ENCODE assay signal across 26 cellular contexts in the genomic region with DNA sequence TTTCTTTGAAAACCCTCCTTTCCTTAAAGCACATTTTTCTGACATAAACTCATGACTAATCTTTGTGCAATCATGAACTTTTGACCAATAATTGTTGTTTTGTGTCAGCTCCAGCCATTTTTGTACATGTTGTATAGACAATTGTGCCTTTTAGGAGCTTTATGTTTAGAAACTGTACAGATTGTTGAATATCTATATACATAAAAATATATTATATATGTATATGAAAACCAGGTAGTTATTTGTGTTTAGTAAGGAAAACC.
"Had no signal": no experiment of that assay in that cellular context is flagged by ENCODE, and none has a peak within 500 bp of the region (broad histone marks: within the 10 kb centered on the region; RNA-seq: fewer than 3 reads in every experiment).

No MANE protein-coding gene starts in this region.

- H3K27me3 Mint-ChIP-seq: activated B cell treated with CpG ODN at 0.5 μM for 24 hours; activated CD4-positive, alpha-beta T cell treated with anti-CD3 and anti-CD28 coated beads for 36 hours; activated naive CD8-positive, alpha-beta T cell; dendritic cell treated with granulocyte-macrophage colony-stimulating factor and Interleukin-4, amounts not matched to agents 40 ng/mL and 50 ng/mL, for 4 days; naive B cell; stimulated activated naive CD8-positive, alpha-beta T cell treated with anti-CD3 and anti-CD28 coated beads, Interleukin-15, Interleukin-2, amounts not matched to agents 100 ng/mL and 50 ng/mL, for 24 hours; T-helper 17 cell had no signal

- H3K4me3 ChIP-seq: heart right ventricle, lower lobe of right lung, thyroid gland, upper lobe of right lung had no signal

- H3K9me3 Mint-ChIP-seq: activated B cell treated with CpG ODN at 0.5 μM for 24 hours; activated T-cell treated with anti-CD3 and anti-CD28 coated beads, Interleukin-2, amount 50 U/mL, for 4 hours; activated T-helper 2 cell treated with anti-CD3 and anti-CD28 coated beads, Interferon-gamma antibody, Interleukin-2, Interleukin-4, amounts not matched to agents 10 μg/mL and 5 μg/mL and 100 μg/mL, durations not matched to agents 14 hours and 24 hours and 36 hours; dendritic cell treated with granulocyte-macrophage colony-stimulating factor and Interleukin-4, amounts not matched to agents 40 ng/mL and 50 ng/mL, for 4 days; naive B cell; stimulated activated naive CD8-positive, alpha-beta T cell treated with anti-CD3 and anti-CD28 coated beads, Interleukin-15, Interleukin-2, amounts not matched to agents 100 ng/mL and 50 ng/mL, for 24 hours had no signal

- ATAC-seq: activated CD4-positive, alpha-beta T cell treated with anti-CD3 and anti-CD28 coated beads for 36 hours; activated T-cell treated with anti-CD3 and anti-CD28 coated beads, Interleukin-2, amount 50 U/mL, for 4 hours; heart right ventricle; left lobe of liver; lower lobe of right lung; right cardiac atrium; T-helper 17 cell; upper lobe of right lung had no signal

- H3K27ac Mint-ChIP-seq: activated B cell treated with CpG ODN at 0.5 μM for 24 hours; activated CD4-positive, alpha-beta T cell treated with anti-CD3 and anti-CD28 coated beads for 36 hours; activated naive CD8-positive, alpha-beta T cell; activated T-helper 2 cell treated with anti-CD3 and anti-CD28 coated beads, Interferon-gamma antibody, Interleukin-2, Interleukin-4, amounts not matched to agents 10 μg/mL and 5 μg/mL and 100 μg/mL, durations not matched to agents 14 hours and 24 hours and 36 hours; dendritic cell treated with granulocyte-macrophage colony-stimulating factor and Interleukin-4, amounts not matched to agents 40 ng/mL and 50 ng/mL, for 4 days; stimulated activated naive CD8-positive, alpha-beta T cell treated with anti-CD3 and anti-CD28 coated beads, Interleukin-15, Interleukin-2, amounts not matched to agents 100 ng/mL and 50 ng/mL, for 24 hours; T-helper 17 cell had no signal

- H3K4me3 Mint-ChIP-seq: activated B cell treated with CpG ODN at 0.5 μM for 24 hours; activated CD4-positive, alpha-beta T cell treated with anti-CD3 and anti-CD28 coated beads for 36 hours; activated naive CD8-positive, alpha-beta T cell; activated T-cell treated with anti-CD3 and anti-CD28 coated beads, Interleukin-2, amount 50 U/mL, for 4 hours; dendritic cell treated with granulocyte-macrophage colony-stimulating factor and Interleukin-4, amounts not matched to agents 40 ng/mL and 50 ng/mL, for 4 days; naive B cell; stimulated activated naive CD8-positive, alpha-beta T cell treated with anti-CD3 and anti-CD28 coated beads, Interleukin-15, Interleukin-2, amounts not matched to agents 100 ng/mL and 50 ng/mL, for 24 hours had no signal

- DNase-seq: activated B cell treated with CpG ODN at 0.5 μM for 24 hours; activated CD4-positive, alpha-beta T cell treated with anti-CD3 and anti-CD28 coated beads for 36 hours; activated CD4-positive, alpha-beta T cell treated with anti-CD3 and anti-CD28 coated beads, Interleukin-2, amount 50 U/mL, for 4 hours; activated CD8-positive, alpha-beta memory T cell treated with anti-CD3 and anti-CD28 coated beads for 24 hours; activated CD8-positive, alpha-beta memory T cell treated with anti-CD3 and anti-CD28 coated beads, Interleukin-2, amount 50 U/mL, for 48 hours; activated naive CD4-positive, alpha-beta T cell; activated T-cell treated with anti-CD3 and anti-CD28 coated beads, Interleukin-2, amount 50 U/mL, for 4 hours; amygdala; effector CD4-positive, alpha-beta T cell; erythroblast; heart right ventricle; lower lobe of right lung; naive B cell; nucleus accumbens; right cardiac atrium; stimulated activated CD4-positive, alpha-beta T cell treated with anti-CD3 and anti-CD28 coated beads, Interleukin-12 subunit alpha, Interleukin-12 subunit beta, amount 100 ng/mL, for 4 hours; stimulated activated CD4-positive, alpha-beta T cell treated with anti-CD3 and anti-CD28 coated beads, Interleukin-4, amount 100 ng/mL, for 4 hours; substantia nigra; T-helper 17 cell; thyroid gland; upper lobe of right lung had no signal
